ENCODE assay signal across 8 cellular contexts in genomic region chr6:46653439-46653942, GRCh38. TPM values are rescaled to one million over a fixed set of nuclear protein-coding genes. Genes with fewer than 3 reads are reported as not detected.
DNase-seq lines count a peak whose midpoint lies in the region; ATAC-seq and TF ChIP-seq lines count a peak whose summit lies in the region.

No MANE protein-coding gene starts in this region.

- no peaks in the 10 kb centered on the region for H3K9me3 ChIP-seq in tibial nerve

- DNase-seq in activated T-cell treated with anti-CD3 and anti-CD28 coated beads, Interleukin-2, amount 50 U/mL, for 4 hours: no peak
- DNase-seq in activated T-cell treated with anti-CD3 and anti-CD28 coated beads for 4 hours (no peak), lower leg skin (ENCODE audit: low spot score in 2 of 2) (no peak), tibial nerve (ENCODE audit: low spot score in 2 of 2) (no peak), MV-4-11 (lab: John Stamatoyannopoulos, UW) (no peak), erythroblast (lab: John Stamatoyannopoulos, UW) (no peak), GM13976 (ENCODE audit: low spot score) (no peak)

- no peaks in the 10 kb centered on the region for H3K36me3 Mint-ChIP-seq in activated T-cell treated with anti-CD3 and anti-CD28 coated beads, Interleukin-2, amount 50 U/mL, for 4 hours (ENCODE audit: insufficient read depth)

- H3K4me3 ChIP-seq in lower leg skin (ENCODE audit: low read depth, poor library complexity, severe bottlenecking) (peak overlapping the region; percentile 83), tibial nerve (peak overlapping the region; percentile 71 to 96 (median 78))

- peaks cover 0 to 32% (median 11%) of the 10 kb centered on the region in 4 donors for H3K4me1 ChIP-seq in tibial nerve

- in situ Hi-C loops in GM13976 (cut with MboI; ENCODE audit: low sequenced_read_pairs, unreplicated experiment): no loop called here

- ATAC-seq in activated T-cell treated with anti-CD3 and anti-CD28 coated beads, Interleukin-2, amount 50 U/mL, for 4 hours: no peak

- no peaks in the 10 kb centered on the region for H3K27me3 ChIP-seq in tibial nerve

- peak overlapping the region; percentile 81 for H3K4me3 Mint-ChIP-seq in activated T-cell treated with anti-CD3 and anti-CD28 coated beads, Interleukin-2, amount 50 U/mL, for 4 hours

- TF ChIP-seq CTCF in lower leg skin (IDR thresholded peaks at IDR 0.05): no peak
- TF ChIP-seq CTCF in tibial nerve (IDR thresholded peaks at IDR 0.05): no peak
- TF ChIP-seq CTCF in GM13976 (IDR thresholded peaks at IDR 0.05; ENCODE audit: borderline replicate concordance, control extremely low read depth, extremely low read depth, insufficient read depth, missing control alignments): no peak

- H3K9me3 Mint-ChIP-seq in activated T-cell treated with anti-CD3 and anti-CD28 coated beads, Interleukin-2, amount 50 U/mL, for 4 hours: no peaks in the 10 kb centered on the region

- H3K27me3 Mint-ChIP-seq in activated T-cell treated with anti-CD3 and anti-CD28 coated beads, Interleukin-2, amount 50 U/mL, for 4 hours (ENCODE audit: low read depth): peaks cover 57% of the 10 kb centered on the region

- intact Hi-C loops in lower leg skin (cut with DNase I; ENCODE audit: low total_unique reads): no loop called here

- H3K36me3 ChIP-seq in tibial nerve: peaks cover 0 to 8% (median 0%) of the 10 kb centered on the region in 3 donors

- no peak for TF ChIP-seq EP300 in tibial nerve (IDR thresholded peaks at IDR 0.05)

- TF ChIP-seq POLR2A in lower leg skin (IDR thresholded peaks at IDR 0.05) (no peak), tibial nerve (IDR thresholded peaks at IDR 0.05) (no peak), erythroblast (IDR thresholded peaks at IDR 0.05; ENCODE audit: low read length) (no peak)

- 18 to 21% methylated on average over 9 of the region's 9 CpGs for WGBS in lower leg skin, 2 donors
- WGBS in tibial nerve, 2 donors: 20 to 24% methylated on average over 9 of the region's 9 CpGs

- peaks cover 12% of the 10 kb centered on the region for H3K4me1 Mint-ChIP-seq in activated T-cell treated with anti-CD3 and anti-CD28 coated beads, Interleukin-2, amount 50 U/mL, for 4 hours (ENCODE audit: low read depth)

- H3K27ac ChIP-seq in angular gyrus (ENCODE audit: low read depth, low read length) (peak overlapping the region; percentile 94), tibial nerve (peak overlapping the region; percentile 77 to 92 (median 90))

RNA-seq across cellular contexts. Expression of gene SLC25A27, which starts 0.7 kb away (rescaled TPM):
- total RNA-seq in activated T-cell treated with anti-CD3 and anti-CD28 coated beads, Interleukin-2, amount 50 U/mL, for 4 hours: under 1 TPM in 2 of 3 donors, not detected in 1; 0.30 to 0.35 TPM
- total RNA-seq in lower leg skin (10 to 100 TPM; 17.0 to 21.4 (median 18.8) TPM), tibial nerve (10 to 100 TPM; 42.2 to 57.8 (median 50.8) TPM)

RNA-seq across cellular contexts. Expression of gene CYP39A1, which starts 0.9 kb away (rescaled TPM):
- not detected for total RNA-seq in activated T-cell treated with anti-CD3 and anti-CD28 coated beads, Interleukin-2, amount 50 U/mL, for 4 hours
- total RNA-seq in lower leg skin: 10 to 100 TPM; 22.6 to 38.2 (median 34.3) TPM
- 10 to 100 TPM in 1 of 4 donors, 1 to 10 TPM in 3; 3.3 to 12.1 (median 5.6) TPM for total RNA-seq in tibial nerve

RNA-seq across cellular contexts. Expression of gene TDRD6, which starts 34.2 kb away (rescaled TPM):
- total RNA-seq in activated T-cell treated with anti-CD3 and anti-CD28 coated beads, Interleukin-2, amount 50 U/mL, for 4 hours: not detected
- under 1 TPM; 0.21 to 0.59 (median 0.32) TPM for total RNA-seq in lower leg skin
- total RNA-seq in tibial nerve: 1 to 10 TPM in 2 of 4 donors, under 1 TPM in 2; 0.60 to 2.2 (median 1.2) TPM

Comparison
In these comparisons a context has a peak if more than half of its experiments do, and no peak if none do; other contexts are left out.
1. RNA of gene SLC25A27, which starts 0.7 kb away (total RNA-seq): 42.2 to 57.8 TPM in tibial nerve and 17.0 to 21.4 TPM in lower leg skin; 0.30 to 0.35 TPM in activated T-cell treated with anti-CD3 and anti-CD28 coated beads, Interleukin-2, amount 50 U/mL, for 4 hours; every median in the first group is over 10 times any median in the second.
2. RNA of gene CYP39A1, which starts 0.9 kb away (total RNA-seq): 22.6 to 38.2 TPM in lower leg skin and 3.3 to 12.1 TPM in tibial nerve; not detected in activated T-cell treated with anti-CD3 and anti-CD28 coated beads, Interleukin-2, amount 50 U/mL, for 4 hours; every median in the first group is over 4 times any median in the second.